25 cellular contexts compared by ENCODE assay signal in genomic region chr12:115867854-115868253, GRCh38.
DNase-seq lines count a peak whose midpoint lies in the region; ATAC-seq and TF ChIP-seq lines count a peak whose summit lies in the region.
"Had no signal": no experiment of that assay in that cellular context is flagged by ENCODE, and none has a peak within 500 bp of the region (broad histone marks: within the 10 kb centered on the region; RNA-seq: fewer than 3 reads in every experiment).

No MANE protein-coding gene starts in this region.

- 86% methylated on average over 4 of the region's 4 CpGs; no CpG with 5 or more reads in 1 of the 2 experiments for WGBS in endodermal cell (ENCODE audit: insufficient coverage in 1 of 2, insufficient read length in 1 of 2), 2 experiments
- 53 to 54% methylated on average over 3 to 4 of the region's 4 CpGs for WGBS in body of pancreas, 2 donors

- CTCF ChIA-PET in A673 (lab: Charles Lee) = no interaction called here

- H3K4me1 ChIP-seq in endodermal cell (ENCODE audit: control insufficient read depth, insufficient read depth, low read length) (no peaks in the 10 kb centered on the region), body of pancreas (peaks cover 3% of the 10 kb centered on the region), A673 (ENCODE audit: insufficient read depth, low read length, poor library complexity, severe bottlenecking) (no peaks in the 10 kb centered on the region)
- H3K4me1 ChIP-seq: BE2C had no signal

- H3K27ac Mint-ChIP-seq in endodermal cell = no peak overlapping the region
- H3K27ac Mint-ChIP-seq: CD14-positive monocyte; CD8-positive, alpha-beta memory T cell; IgD-negative memory B cell; T-helper 1 cell treated with Interleukin-12 subunit alpha and Interleukin-12 subunit beta and Interleukin-4 antibody, amounts not matched to agents 30 μg/mL and 1 μg/mL, for 36 hours had no signal

- intact Hi-C loops in body of pancreas (cut with DNase I) (no loop called here), A673 (cut with micrococcal nuclease; ENCODE audit: unreplicated experiment) (no loop called here)

- no peaks in the 10 kb centered on the region for H3K36me3 Mint-ChIP-seq in endodermal cell (ENCODE audit: low read depth)
- H3K36me3 Mint-ChIP-seq: CD14-positive monocyte; CD8-positive, alpha-beta memory T cell; IgD-negative memory B cell had no signal

- no peak overlapping the region for H3K4me3 Mint-ChIP-seq in endodermal cell
- H3K4me3 Mint-ChIP-seq: CD14-positive monocyte; CD8-positive, alpha-beta memory T cell; IgD-negative memory B cell; T-helper 1 cell treated with Interleukin-12 subunit alpha and Interleukin-12 subunit beta and Interleukin-4 antibody, amounts not matched to agents 30 μg/mL and 1 μg/mL, for 36 hours had no signal

- no peak overlapping the region for H3K9ac ChIP-seq in endodermal cell (ENCODE audit: extremely low read depth, low read length, poor library complexity, severe bottlenecking)
- H3K9ac ChIP-seq: SK-N-SH had no signal

- no peak for ATAC-seq in body of pancreas
- ATAC-seq in GM21737 (IDR thresholded peaks at IDR 0.05; ENCODE audit: unreplicated experiment) = no peak

- H3K27ac ChIP-seq in endodermal cell (ENCODE audit: low read depth, low read length) (no peak overlapping the region), body of pancreas (no peak overlapping the region), A673 (ENCODE audit: low read depth, low read length, poor library complexity, severe bottlenecking) (no peak overlapping the region)
- H3K27ac ChIP-seq: HL-60 had no signal

- TF ChIP-seq CTCF in endodermal cell (conservative IDR thresholded peaks at IDR 0.05) = no peak
- no peak for TF ChIP-seq CTCF in body of pancreas (IDR thresholded peaks at IDR 0.05)
- no peak for TF ChIP-seq CTCF in A673 (conservative IDR thresholded peaks at IDR 0.05; ENCODE audit: low read depth, low read length)

- no peaks in the 10 kb centered on the region for H3K27me3 Mint-ChIP-seq in endodermal cell (ENCODE audit: insufficient read depth)

- no TSS peak for BruUV-seq in A673 (replicated peaks; lab: Mats Ljungman, UMichigan)

- no peak for TF ChIP-seq POLR2A in body of pancreas (IDR thresholded peaks at IDR 0.05)

- peaks cover 23% of the 10 kb centered on the region for H3K4me1 Mint-ChIP-seq in endodermal cell
- H3K4me1 Mint-ChIP-seq: CD14-positive monocyte; CD8-positive, alpha-beta memory T cell; IgD-negative memory B cell had no signal

- POLR2A ChIA-PET in A673 (lab: Charles Lee; ENCODE audit: low non-redundant PET) = no interaction called here

- DNase-seq in NCI-H82 (lab: John Stamatoyannopoulos, UW) (peak; percentile 16), NCI-H82 treated with DMSO at 0.1 percent for 48 hours (lab: John Stamatoyannopoulos, UW; ENCODE audit: unreplicated experiment) (no peak), NCI-H774 (lab: John Stamatoyannopoulos, UW) (peak; percentile 24), endodermal cell (peak; percentile 71), body of pancreas (no peak), A673 (ENCODE audit: low spot score) (no peak)
- DNase-seq: ACHN; BE2C; CD8-positive, alpha-beta memory T cell; DMS79; EL; NCI-H1048; NCI-H1417; NCI-H1694; NCI-H2081 treated with DMSO at 0.1 percent for 48 hours; NCI-H2171 treated with DMSO at 0.1 percent for 48 hours; NCI-H446 treated with DMSO at 0.1 percent for 48 hours; SIG-M5; SK-N-SH; SW 1271 had no signal

- H3K4me3 ChIP-seq in endodermal cell (ENCODE audit: low read length) (no peak overlapping the region), body of pancreas (no peak overlapping the region), A673 (ENCODE audit: low read depth, low read length, poor library complexity, severe bottlenecking) (no peak overlapping the region)

- H3K36me3 ChIP-seq in endodermal cell (ENCODE audit: control insufficient read depth, insufficient read depth, low read length) (no peaks in the 10 kb centered on the region), body of pancreas (replicated peaks in 1 of 2; ENCODE audit: insufficient read depth in 1 of 2, low read depth in 2 of 2) (no peaks in the 10 kb centered on the region), A673 (ENCODE audit: insufficient read depth, low read length, poor library complexity, severe bottlenecking) (no peaks in the 10 kb centered on the region)
- H3K36me3 ChIP-seq: BE2C had no signal

- no peaks in the 10 kb centered on the region for H3K9me3 ChIP-seq in endodermal cell (ENCODE audit: control insufficient read depth, low read length)
- H3K9me3 ChIP-seq in body of pancreas = no peaks in the 10 kb centered on the region
- H3K9me3 ChIP-seq in A673 (ENCODE audit: low read depth, low read length, poor library complexity, severe bottlenecking) = no peaks in the 10 kb centered on the region
- H3K9me3 ChIP-seq: BE2C, SK-N-SH had no signal

- no peaks in the 10 kb centered on the region for H3K27me3 ChIP-seq in endodermal cell (ENCODE audit: control insufficient read depth, insufficient read depth, low read length, poor library complexity, severe bottlenecking)
- H3K27me3 ChIP-seq in body of pancreas = no peaks in the 10 kb centered on the region
- H3K27me3 ChIP-seq in A673 (replicated peaks; ENCODE audit: insufficient read depth, low read depth, low read length, poor library complexity) = peaks cover 12% of the 10 kb centered on the region

- H3K9me3 Mint-ChIP-seq in endodermal cell = no peaks in the 10 kb centered on the region
- H3K9me3 Mint-ChIP-seq: T-helper 1 cell treated with Interleukin-12 subunit alpha and Interleukin-12 subunit beta and Interleukin-4 antibody, amounts not matched to agents 30 μg/mL and 1 μg/mL, for 36 hours had no signal

Comparison
In these comparisons a context has a peak if more than half of its experiments do, and no peak if none do; other contexts are left out.
1. DNase-seq: peak in NCI-H82 (single experiment), NCI-H774 (single experiment) and endodermal cell (single experiment); none in NCI-H82 treated with DMSO at 0.1 percent for 48 hours (single experiment), body of pancreas (0 of 4) and A673 (single experiment).